In genomic region chr19:47141252-47141651, GRCh38 we compare ENCODE assay signal across 1 cellular context.
TF ChIP-seq lines count a peak whose summit lies in the region.

No MANE protein-coding gene starts in this region.

TF ChIP-seq in H1, 55 proteins besides CTCF, POLR2A, EP300 and RAD21:
- peak; percentile 56; the same call in 1 of the 2 replicates for TF ChIP-seq JUND (IDR thresholded peaks at IDR 0.05; ENCODE audit: low read length)
TF ChIP-seq in H1: peak in this region for 1; not testable (repeated sequence) for 54.
